ENCODE assay signal across 1 cellular context in the genomic region with DNA sequence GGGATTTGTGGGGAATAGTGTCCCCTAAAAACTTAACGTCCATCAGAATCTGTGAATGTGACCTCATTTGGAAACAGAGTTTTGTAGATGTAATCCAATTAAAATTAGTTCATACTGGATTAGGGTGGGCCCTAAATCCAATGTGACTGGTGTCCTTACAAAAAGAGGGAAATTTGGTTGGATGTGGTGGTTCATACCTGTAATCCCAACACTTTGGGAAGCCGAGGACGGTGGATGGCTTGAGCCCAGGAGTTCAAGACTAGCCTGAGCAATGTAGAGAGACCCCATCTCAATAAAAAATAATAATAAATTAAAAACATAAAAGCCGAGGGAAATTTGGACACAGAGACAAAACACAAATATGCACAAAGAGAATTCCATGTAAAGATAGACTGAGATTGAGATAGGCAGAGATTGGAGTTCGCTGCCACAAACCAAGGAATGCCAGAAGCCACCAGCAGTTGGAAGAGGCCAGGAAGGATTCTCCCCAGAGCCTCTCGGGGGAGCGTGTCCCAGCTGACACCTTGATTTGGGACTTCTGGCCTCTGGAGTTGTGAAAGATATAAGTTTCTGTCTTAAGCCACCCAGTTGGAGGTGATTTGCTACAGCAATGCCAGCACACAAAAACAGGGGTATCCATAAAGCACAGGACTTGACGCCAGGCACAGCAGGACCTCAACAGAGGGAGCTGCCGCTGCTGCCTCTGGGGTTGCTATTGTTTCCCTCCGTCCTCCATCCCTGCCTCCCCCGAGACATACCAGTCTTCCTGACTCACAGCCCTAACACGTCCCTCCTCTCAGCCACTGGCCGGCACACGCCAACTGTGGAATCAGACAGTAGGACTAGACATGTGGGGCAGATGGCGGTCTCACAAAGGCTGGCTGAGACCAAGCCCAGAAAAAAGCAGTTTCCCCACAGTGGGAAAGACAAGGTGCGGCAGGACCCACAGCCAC.
TF ChIP-seq lines count a peak whose summit lies in the region.

No MANE protein-coding gene starts in this region.

TF ChIP-seq in SK-N-SH, 30 proteins besides CTCF, POLR2A, EP300 and RAD21 (continued from another document):
- TF ChIP-seq, protein P1, sequence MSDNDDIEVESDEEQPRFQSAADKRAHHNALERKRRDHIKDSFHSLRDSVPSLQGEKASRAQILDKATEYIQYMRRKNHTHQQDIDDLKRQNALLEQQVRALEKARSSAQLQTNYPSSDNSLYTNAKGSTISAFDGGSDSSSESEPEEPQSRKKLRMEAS (IDR thresholded peaks at IDR 0.05; ENCODE audit: low read depth) = peak; percentile 93
TF ChIP-seq in SK-N-SH: peak in this region for 9.
